ENCODE assay signal across 8 cellular contexts in the genomic region with DNA sequence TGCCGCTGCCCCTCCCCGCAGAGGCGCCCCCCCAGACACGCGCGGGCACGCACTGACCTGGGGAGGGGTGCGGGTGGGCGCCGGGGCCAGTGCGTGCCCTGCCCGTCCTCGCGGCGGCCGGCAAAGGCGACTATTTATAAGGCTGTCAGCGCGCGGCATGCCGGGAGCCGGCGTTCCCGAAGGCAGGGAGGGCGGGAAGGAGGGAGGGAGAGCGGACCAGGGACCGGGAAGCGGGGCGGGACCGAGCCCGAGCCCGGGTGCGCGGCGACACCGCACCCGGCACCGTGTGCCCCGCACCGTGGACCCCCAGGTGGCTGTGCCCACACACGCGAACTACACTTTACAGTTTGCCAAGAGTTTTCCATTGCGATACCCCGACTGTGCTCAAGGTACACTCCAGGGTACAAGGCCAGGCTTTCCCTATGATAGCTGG. TPM values are rescaled to one million over a fixed set of nuclear protein-coding genes. Genes with fewer than 3 reads are reported as not detected.
DNase-seq lines count a peak whose midpoint lies in the region; ATAC-seq and TF ChIP-seq lines count a peak whose summit lies in the region.

A gene with protein sequence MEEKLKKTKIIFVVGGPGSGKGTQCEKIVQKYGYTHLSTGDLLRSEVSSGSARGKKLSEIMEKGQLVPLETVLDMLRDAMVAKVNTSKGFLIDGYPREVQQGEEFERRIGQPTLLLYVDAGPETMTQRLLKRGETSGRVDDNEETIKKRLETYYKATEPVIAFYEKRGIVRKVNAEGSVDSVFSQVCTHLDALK (minus strand): TSS at position 110 of the 433 bp plus-strand sequence. CDS start 3,058 bp downstream, outside the sequence.

- H3K4me2 ChIP-seq in SK-N-SH, result peak within 1 kb of the TSS; percentile 97
- H3K4me2 ChIP-seq in mesendoderm (ENCODE audit: low read length), result peak within 1 kb of the TSS; percentile 93

- H3K36me3 ChIP-seq in SK-N-SH (replicated peaks in 1 of 2; ENCODE audit: control insufficient read depth in 1 of 2, insufficient read depth in 2 of 2, low read length in 1 of 2), result peaks cover 0 to under 1% of the 10 kb centered on the region in 2 experiments
- H3K36me3 ChIP-seq in mesendoderm (ENCODE audit: control insufficient read depth, insufficient read depth, low read length), result no peaks in the 10 kb centered on the region
- H3K36me3 ChIP-seq in thoracic aorta, result no peaks in the 10 kb centered on the region

- WGBS in SK-N-SH (ENCODE audit: low lambda C conversion rate), result 0% methylated on average over 17 of the region's 44 CpGs
- no CpG with 5 or more reads among the region's 44 CpGs for WGBS in mesendoderm (ENCODE audit: extremely low coverage, insufficient coverage, low lambda C conversion rate)

- H3K9me2 ChIP-seq in SK-N-SH, result no peaks in the 10 kb centered on the region

- H4K8ac ChIP-seq in mesendoderm (ENCODE audit: low read depth, low read length), result peak within 1 kb of the TSS; percentile 58

- H2AK5ac ChIP-seq in mesendoderm (ENCODE audit: low read length), result peak within 1 kb of the TSS; percentile 38

- no peak within 1 kb of the TSS for H2BK120ac ChIP-seq in mesendoderm (ENCODE audit: low read depth, low read length)

- H3K18ac ChIP-seq in mesendoderm (ENCODE audit: low read length), result peak within 1 kb of the TSS; percentile 54

- CTCF ChIA-PET in SK-N-SH (lab: Yijun Ruan, JAX), result interaction anchor here (0.8 to 5.9 kb wide), 6 partner anchors 8 to 142 kb away, joined by 3 to 31 read pairs (median 8); a partner anchor contains a TSS

- H3F3A ChIP-seq in SK-N-SH (replicated peaks; ENCODE audit: insufficient read depth), result peaks cover 2% of the 10 kb centered on the region

- H3K79me2 ChIP-seq in SK-N-SH (ENCODE audit: insufficient read depth) (peaks cover 7% of the 10 kb centered on the region; the same call in 1 of the 2 replicates), mesendoderm (ENCODE audit: control insufficient read depth, insufficient read depth, low read length) (no peaks in the 10 kb centered on the region)

- H2BK15ac ChIP-seq in mesendoderm (replicated peaks; ENCODE audit: low read depth), result no peak within 1 kb of the TSS

- H2AFZ ChIP-seq in SK-N-SH (ENCODE audit: low read depth), result peak within 1 kb of the TSS; percentile 93

- TF ChIP-seq CTCF in AG10803 (conservative IDR thresholded peaks at IDR 0.05; ENCODE audit: low read length) (no peak), SK-N-SH (IDR thresholded peaks at IDR 0.05) (no peak), thoracic aorta (IDR thresholded peaks at IDR 0.05) (no peak)

- peak within 1 kb of the TSS; percentile 74 for H3K4me3 ChIP-seq in AG10803 (ENCODE audit: low read length)
- peak within 1 kb of the TSS; percentile 52 to 71 for H3K4me3 ChIP-seq in SK-N-SH (ENCODE audit: low read depth in 2 of 2, low read length in 1 of 2)
- H3K4me3 ChIP-seq in mesendoderm (ENCODE audit: low read length), result peak within 1 kb of the TSS; percentile 62
- peak within 1 kb of the TSS; percentile 80 for H3K4me3 ChIP-seq in thoracic aorta

- peak within 1 kb of the TSS; percentile 56 for H4K5ac ChIP-seq in mesendoderm (ENCODE audit: low read length)

- POLR2A ChIA-PET in SK-N-SH (lab: Yijun Ruan, JAX), result no interaction called here

- H3K4ac ChIP-seq in mesendoderm (ENCODE audit: low read depth, low read length), result no peak within 1 kb of the TSS

- H3K23ac ChIP-seq in mesendoderm (ENCODE audit: low read length), result peak within 1 kb of the TSS; percentile 99

- H2BK5ac ChIP-seq in mesendoderm (ENCODE audit: low read length), result no peak within 1 kb of the TSS

- TF ChIP-seq RAD21 in SK-N-SH (IDR thresholded peaks at IDR 0.05; ENCODE audit: low read length), result no peak

- TF ChIP-seq EP300 in SK-N-SH (IDR thresholded peaks at IDR 0.05; ENCODE audit: borderline replicate concordance in 1 of 2, low read depth in 1 of 2, low read length in 1 of 2), result no peak

- H3K56ac ChIP-seq in mesendoderm (ENCODE audit: low read length), result peak within 1 kb of the TSS; percentile 95

- peak within 1 kb of the TSS in 1 of 2 experiments; percentile 59; a peak in 1 of 4 replicates for H3K27ac ChIP-seq in SK-N-SH (ENCODE audit: low read depth in 2 of 2, low read length in 1 of 2)
- H3K27ac ChIP-seq in epithelial cell of prostate, result peak within 1 kb of the TSS; percentile 14
- no peak within 1 kb of the TSS for H3K27ac ChIP-seq in mesendoderm (ENCODE audit: low read depth, low read length)
- H3K27ac ChIP-seq in thoracic aorta, result peak within 1 kb of the TSS; percentile 63 to 75

- no peaks in the 10 kb centered on the region for H3K79me1 ChIP-seq in mesendoderm (ENCODE audit: low read length)

- peak; percentile 56 for DNase-seq in AG10803 (ENCODE audit: low read depth)
- DNase-seq in HT1080 (ENCODE audit: low read depth), result no peak
- DNase-seq in SK-N-SH, result peak; percentile 91
- DNase-seq in epithelial cell of prostate (ENCODE audit: low read depth, low spot score), result no peak
- peak; percentile 59 for DNase-seq in mesendoderm
- DNase-seq in thoracic aorta (ENCODE audit: low spot score), result no peak
- DNase-seq in activated CD4-positive, CD25-positive, alpha-beta regulatory T cell treated with anti-CD3 and anti-CD28 coated beads, Interleukin-2, amount 50 U/mL, for 72 hours, result no peak

- H3K9ac ChIP-seq in SK-N-SH, result peak within 1 kb of the TSS; percentile 63
- peak within 1 kb of the TSS; percentile 92 for H3K9ac ChIP-seq in mesendoderm (ENCODE audit: low read length)

- no peaks in the 10 kb centered on the region for H3K9me3 ChIP-seq in SK-N-SH
- H3K9me3 ChIP-seq in thoracic aorta, result no peaks in the 10 kb centered on the region

- ATAC-seq in thoracic aorta (ENCODE audit: insufficient number of reproducible peaks, low FRiP score, low read depth), result no peak
- ATAC-seq in GM21737 (IDR thresholded peaks at IDR 0.05; ENCODE audit: unreplicated experiment), result no peak

- H3K4me1 ChIP-seq in SK-N-SH (ENCODE audit: control insufficient read depth in 1 of 2, insufficient read depth in 2 of 2, low read depth in 1 of 2, low read length in 1 of 2), result peaks cover 9 to 39% of the 10 kb centered on the region in 2 experiments; a peak in 2 of 4 replicates
- no peaks in the 10 kb centered on the region for H3K4me1 ChIP-seq in mesendoderm (ENCODE audit: control insufficient read depth, low read depth, low read length)
- H3K4me1 ChIP-seq in thoracic aorta (ENCODE audit: control insufficient read depth in 1 of 2, low read depth in 2 of 2), result peaks cover 27 to 51% of the 10 kb centered on the region in 2 donors

- H3K27me3 ChIP-seq in SK-N-SH (ENCODE audit: insufficient read depth) (no peaks in the 10 kb centered on the region), mesendoderm (ENCODE audit: insufficient read depth, low read length, poor library complexity) (no peaks in the 10 kb centered on the region), thoracic aorta (replicated peaks; ENCODE audit: insufficient read depth) (no peaks in the 10 kb centered on the region)

- no peaks in the 10 kb centered on the region for H4K20me1 ChIP-seq in SK-N-SH (ENCODE audit: insufficient read depth)

TF ChIP-seq in SK-N-SH, 30 proteins besides CTCF, POLR2A, EP300 and RAD21:
- TF ChIP-seq, protein P1, sequence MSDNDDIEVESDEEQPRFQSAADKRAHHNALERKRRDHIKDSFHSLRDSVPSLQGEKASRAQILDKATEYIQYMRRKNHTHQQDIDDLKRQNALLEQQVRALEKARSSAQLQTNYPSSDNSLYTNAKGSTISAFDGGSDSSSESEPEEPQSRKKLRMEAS (IDR thresholded peaks at IDR 0.05; ENCODE audit: low read depth), result peak; percentile 74
- no peak for TF ChIP-seq FOSL2 (IDR thresholded peaks at IDR 0.05; ENCODE audit: borderline replicate concordance, low read depth)
- TF ChIP-seq MXI1 (IDR thresholded peaks at IDR 0.05; ENCODE audit: low read depth, low read length), result peak; percentile 78
- TF ChIP-seq, protein P2, sequence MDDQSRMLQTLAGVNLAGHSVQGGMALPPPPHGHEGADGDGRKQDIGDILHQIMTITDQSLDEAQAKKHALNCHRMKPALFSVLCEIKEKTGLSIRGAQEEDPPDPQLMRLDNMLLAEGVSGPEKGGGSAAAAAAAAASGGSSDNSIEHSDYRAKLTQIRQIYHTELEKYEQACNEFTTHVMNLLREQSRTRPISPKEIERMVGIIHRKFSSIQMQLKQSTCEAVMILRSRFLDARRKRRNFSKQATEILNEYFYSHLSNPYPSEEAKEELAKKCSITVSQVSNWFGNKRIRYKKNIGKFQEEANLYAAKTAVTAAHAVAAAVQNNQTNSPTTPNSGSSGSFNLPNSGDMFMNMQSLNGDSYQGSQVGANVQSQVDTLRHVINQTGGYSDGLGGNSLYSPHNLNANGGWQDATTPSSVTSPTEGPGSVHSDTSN (IDR thresholded peaks at IDR 0.05), result peak; percentile 53; the same call in 1 of the 2 replicates
- peak; percentile 79 for TF ChIP-seq SIN3A (IDR thresholded peaks at IDR 0.05; ENCODE audit: borderline replicate concordance, low read depth, low read length)
- TF ChIP-seq POLR2AphosphoS5 (IDR thresholded peaks at IDR 0.05; ENCODE audit: low read depth, low read length), result peak; percentile 50

RNA-seq across cellular contexts. Expression of the gene that starts here (rescaled TPM):
- total RNA-seq in HT1080 (2014; rRNA removed; shearing (Covaris generic)), result 47.0 and 59.7 TPM in 2 replicates
- polyA plus RNA-seq in HT1080 (2015; cell fraction: cytosol; rRNA removed), result 21.0 and 37.1 TPM in 2 replicates
- polyA plus RNA-seq in HT1080 (2015; cell fraction: nucleus; rRNA removed), result 20.6 and 34.0 TPM in 2 replicates
- polyA plus RNA-seq in SK-N-SH (2012; rRNA removed), result 103 and 125 TPM in 2 replicates
- polyA plus RNA-seq in SK-N-SH (2012; cell fraction: cytosol; rRNA removed), result 65.8 and 85.2 TPM in 2 replicates
- 98.3 and 147 TPM in 2 replicates for polyA plus RNA-seq in SK-N-SH (2012; cell fraction: nucleus; rRNA removed)
- polyA plus RNA-seq in mesendoderm (2013, experiment 1 of 2), result 24.5 TPM
- 21.1 TPM for polyA plus RNA-seq in mesendoderm (2013, experiment 2 of 2)
- 10 to 100 TPM; 35.1 to 77.7 TPM for total RNA-seq in thoracic aorta

Comparison
In these comparisons a context has a peak if more than half of its experiments do, and no peak if none do; other contexts are left out.
1. DNase-seq: peak in AG10803 (single experiment), SK-N-SH (single experiment) and mesendoderm (single experiment); none in HT1080 (single experiment), epithelial cell of prostate (single experiment), thoracic aorta (single experiment) and activated CD4-positive, CD25-positive, alpha-beta regulatory T cell treated with anti-CD3 and anti-CD28 coated beads, Interleukin-2, amount 50 U/mL, for 72 hours (single experiment).
2. Peak in every context shown above with its lines, with median percentiles within 50 percentile points of each other: H3K4me3 ChIP-seq.